In the genomic region with DNA sequence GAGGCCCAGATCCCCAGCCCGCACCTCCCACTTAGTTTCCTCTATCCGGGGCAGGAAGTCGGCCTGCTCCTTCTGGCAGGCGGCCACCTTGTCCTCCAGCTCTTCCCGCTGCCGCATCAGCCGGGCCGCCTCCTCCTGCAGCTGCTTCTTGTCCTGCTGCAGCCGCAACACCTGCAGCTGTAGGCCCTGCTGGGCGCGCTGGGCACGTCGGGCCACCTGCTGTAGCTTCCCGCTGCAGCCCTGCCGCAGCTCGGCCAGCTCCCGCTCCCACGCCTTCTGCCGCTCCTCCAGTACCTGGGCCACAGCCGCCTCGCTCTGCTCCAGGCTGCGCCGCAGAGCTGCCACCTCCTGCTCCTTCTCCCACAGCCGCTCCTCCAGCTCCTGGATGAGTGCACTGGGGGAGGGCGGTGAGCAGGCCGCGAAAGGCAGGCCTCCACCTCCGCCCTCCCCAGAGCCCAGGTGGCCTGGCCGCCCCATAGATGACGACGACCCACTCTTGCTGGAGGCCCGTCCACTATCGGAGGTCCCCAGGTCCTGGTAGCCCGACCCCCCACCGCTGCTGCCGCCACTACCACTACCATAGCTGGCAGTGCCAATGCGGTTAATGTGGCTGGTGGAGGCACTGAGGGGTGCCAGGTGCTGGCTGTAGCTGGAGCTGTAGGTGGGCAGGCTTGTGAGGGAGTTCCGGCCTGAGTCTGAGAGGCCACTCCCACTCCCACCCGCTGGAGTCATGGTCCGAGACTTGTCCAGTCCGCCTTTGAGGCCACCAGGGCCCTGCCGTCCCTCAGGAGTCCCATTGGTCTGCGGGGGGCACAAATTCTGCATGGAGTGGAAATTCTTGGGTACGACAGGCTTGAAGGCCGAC, we compare ENCODE assay signal across 1 cellular context.
TF ChIP-seq lines count a peak whose summit lies in the region.

No MANE protein-coding gene starts in this region.

TF ChIP-seq in PFSK-1, 5 proteins besides CTCF, POLR2A, EP300 and RAD21 (continued from another document):
- TF ChIP-seq FOXP2 (optimal IDR thresholded peaks at IDR 0.05; ENCODE audit: borderline replicate concordance, extremely low read depth, extremely low read length, insufficient read depth): peak; percentile 92
